ENCODE assay signal across 1 cellular context in genomic region chr11:12673924-12674570, GRCh38.
TF ChIP-seq lines count a peak whose summit lies in the region.

Gene TEAD1 (plus strand): TSS chr11:12674421.

TF ChIP-seq in HepG2, 621 proteins besides CTCF, POLR2A, EP300 and RAD21 (continued from another document and continues in another):
- TF ChIP-seq PREB (CRISPR knock-in tag; IDR thresholded peaks at IDR 0.05) (no peak), ZNF660 (CRISPR knock-in tag; IDR thresholded peaks at IDR 0.05; ENCODE audit: borderline replicate concordance, low read depth) (no peak), FOXC1 (CRISPR knock-in tag; IDR thresholded peaks at IDR 0.05; ENCODE audit: borderline replicate concordance) (no peak), ETS1 (CRISPR knock-in tag; IDR thresholded peaks at IDR 0.05) (peak; percentile 34; the same call in 1 of the 2 replicates), ZNF17 (CRISPR knock-in tag; IDR thresholded peaks at IDR 0.05) (no peak), ZNF280B (CRISPR knock-in tag; IDR thresholded peaks at IDR 0.05; ENCODE audit: borderline replicate concordance) (0 out of 2 replicates have a peak, but pooled peaks have one; percentile 20), NCOR1 (IDR thresholded peaks at IDR 0.05; ENCODE audit: borderline replicate concordance, low read length) (no peak), ZKSCAN5 (CRISPR knock-in tag; IDR thresholded peaks at IDR 0.05) (no peak), ZNF503 (CRISPR knock-in tag; IDR thresholded peaks at IDR 0.05) (no peak), ZNF784 (CRISPR knock-in tag; IDR thresholded peaks at IDR 0.05; ENCODE audit: borderline replicate concordance) (peak; percentile 58), FOXA1 (IDR thresholded peaks at IDR 0.05) (no peak), FOXA1 (CRISPR knock-in tag; IDR thresholded peaks at IDR 0.05) (no peak), CBX2 (IDR thresholded peaks at IDR 0.05; ENCODE audit: low read depth, low read length) (no peak), CBX2 (CRISPR knock-in tag; IDR thresholded peaks at IDR 0.05; ENCODE audit: low read depth) (0 out of 2 replicates have a peak, but pooled peaks have one; percentile 61), FOXA3 (CRISPR knock-in tag; IDR thresholded peaks at IDR 0.05) (peak; percentile 25; the same call in 1 of the 2 replicates), YY1 (IDR thresholded peaks at IDR 0.05; ENCODE audit: insufficient read depth, insufficient replicate concordance, low read depth, low read length) (peak; percentile 49), ZBTB26 (CRISPR knock-in tag; IDR thresholded peaks at IDR 0.05; ENCODE audit: borderline replicate concordance) (no peak), TOPORS (CRISPR knock-in tag; IDR thresholded peaks at IDR 0.05) (peak; percentile 64; the same call in 1 of the 2 replicates), ZNF501 (CRISPR knock-in tag; IDR thresholded peaks at IDR 0.05) (no peak; the same call in 1 of the 2 replicates), PITX1 (CRISPR knock-in tag; IDR thresholded peaks at IDR 0.05) (no peak), MTF2 (CRISPR knock-in tag; IDR thresholded peaks at IDR 0.05; ENCODE audit: borderline replicate concordance) (no peak), ZNF136 (CRISPR knock-in tag; IDR thresholded peaks at IDR 0.05; ENCODE audit: low read depth) (no peak), ZNF607 (CRISPR knock-in tag; IDR thresholded peaks at IDR 0.05; ENCODE audit: borderline replicate concordance) (no peak), KAT2B (IDR thresholded peaks at IDR 0.05; ENCODE audit: borderline replicate concordance, low read depth, low read length) (no peak), FOXP4 (CRISPR knock-in tag; IDR thresholded peaks at IDR 0.05) (no peak), ZXDC (CRISPR knock-in tag; IDR thresholded peaks at IDR 0.05) (no peak), ZNF891 (CRISPR knock-in tag; IDR thresholded peaks at IDR 0.05) (no peak), ZNF275 (CRISPR knock-in tag; IDR thresholded peaks at IDR 0.05; ENCODE audit: borderline replicate concordance) (no peak), ZUFSP (CRISPR knock-in tag; IDR thresholded peaks at IDR 0.05; ENCODE audit: borderline replicate concordance) (no peak), SNAPC5 (CRISPR knock-in tag; IDR thresholded peaks at IDR 0.05; ENCODE audit: borderline replicate concordance) (no peak), ZNF574 (CRISPR knock-in tag; IDR thresholded peaks at IDR 0.05) (peak; percentile 62; the same call in 1 of the 2 replicates), JUNB (CRISPR knock-in tag; IDR thresholded peaks at IDR 0.05; ENCODE audit: borderline replicate concordance) (no peak), ZNF644 (CRISPR knock-in tag; IDR thresholded peaks at IDR 0.05; ENCODE audit: low read depth) (no peak), MXI1 (IDR thresholded peaks at IDR 0.05; ENCODE audit: borderline replicate concordance, low read depth, low read length) (peak; percentile 48; the same call in 1 of the 3 replicates), NCOA1 (CRISPR knock-in tag; IDR thresholded peaks at IDR 0.05) (no peak), ZFP90 (CRISPR knock-in tag; IDR thresholded peaks at IDR 0.05; ENCODE audit: borderline replicate concordance) (no peak), HDAC1 (CRISPR knock-in tag; IDR thresholded peaks at IDR 0.05) (peak; percentile 61; the same call in 1 of the 2 replicates), SOX6 (IDR thresholded peaks at IDR 0.05) (no peak), SOX6 (CRISPR knock-in tag; IDR thresholded peaks at IDR 0.05) (no peak; the same call in 1 of the 2 replicates), MIER2 (CRISPR knock-in tag; IDR thresholded peaks at IDR 0.05) (no peak), ARNTL (CRISPR knock-in tag; IDR thresholded peaks at IDR 0.05) (no peak), KMT2A (CRISPR knock-in tag; IDR thresholded peaks at IDR 0.05) (peak; percentile 78; the same call in 1 of the 2 replicates), HMG20B (CRISPR knock-in tag; conservative IDR thresholded peaks at IDR 0.05) (no peak)
